ENCODE assay signal across 25 cellular contexts in genomic region chr6:1470040-1470439, GRCh38.
DNase-seq lines count a peak whose midpoint lies in the region; ATAC-seq and TF ChIP-seq lines count a peak whose summit lies in the region.
"Had no signal": no experiment of that assay in that cellular context is flagged by ENCODE, and none has a peak within 500 bp of the region (broad histone marks: within the 10 kb centered on the region; RNA-seq: fewer than 3 reads in every experiment).

No MANE protein-coding gene starts in this region.

- H3K4me3 ChIP-seq in CD8-positive, alpha-beta T cell (ENCODE audit: low read depth, low read length) = no peak overlapping the region
- no peak overlapping the region for H3K4me3 ChIP-seq in brain microvascular endothelial cell (ENCODE audit: low read depth, low read length)
- H3K4me3 ChIP-seq: lung had no signal

- no peaks in the 10 kb centered on the region for H3K36me3 ChIP-seq in CD8-positive, alpha-beta T cell (ENCODE audit: insufficient read depth, low read length)
- no peaks in the 10 kb centered on the region for H3K36me3 ChIP-seq in brain microvascular endothelial cell (replicated peaks)

- H3K27ac Mint-ChIP-seq in CD8-positive, alpha-beta T cell = no peak overlapping the region
- H3K27ac Mint-ChIP-seq: activated CD8-positive, alpha-beta memory T cell treated with anti-CD3 and anti-CD28 coated beads, Interleukin-2, amount 10 ng/mL, durations not matched to agents 7 days and 5 days; activated T-helper 2 cell treated with anti-CD3 and anti-CD28 coated beads, Interferon-gamma antibody, Interleukin-2, Interleukin-4, amounts not matched to agents 10 μg/mL and 5 μg/mL and 100 μg/mL, durations not matched to agents 14 hours and 24 hours and 36 hours; CD4-positive, CD25-positive, alpha-beta regulatory T cell had no signal

- no peaks in the 10 kb centered on the region for H3K9me3 ChIP-seq in CD8-positive, alpha-beta T cell (ENCODE audit: low read length)

- ATAC-seq in GM19023 (IDR thresholded peaks at IDR 0.05; ENCODE audit: unreplicated experiment) (peak; percentile 63), HG02642 (IDR thresholded peaks at IDR 0.05; ENCODE audit: poor library complexity, unreplicated experiment) (peak; percentile 62), HG03571 (IDR thresholded peaks at IDR 0.05; ENCODE audit: unreplicated experiment) (peak; percentile 53)
- no peak for ATAC-seq in CD8-positive, alpha-beta T cell
- ATAC-seq: activated CD8-positive, alpha-beta memory T cell treated with anti-CD3 and anti-CD28 coated beads, Interleukin-2, amount 10 ng/mL, durations not matched to agents 7 days and 5 days; foreskin keratinocyte; SK-N-SH treated with all-trans-retinoic acid at 6 μM for 48 hours had no signal

- H3K4me1 ChIP-seq in CD8-positive, alpha-beta T cell (ENCODE audit: insufficient read depth, low read length) = no peaks in the 10 kb centered on the region
- H3K4me1 ChIP-seq: foreskin keratinocyte had no signal

- H3K27ac ChIP-seq in CD8-positive, alpha-beta T cell (ENCODE audit: low read depth, low read length) = no peak overlapping the region
- H3K27ac ChIP-seq in brain microvascular endothelial cell = no peak overlapping the region
- H3K27ac ChIP-seq: foreskin keratinocyte had no signal

- POLR2A ChIA-PET in GM10248 (lab: Yijun Ruan, JAX) = no interaction called here
- POLR2A ChIA-PET in CD8-positive, alpha-beta T cell (lab: Charles Lee) = no interaction called here

- H3K27me3 Mint-ChIP-seq in CD8-positive, alpha-beta T cell (ENCODE audit: low read depth) = peaks cover 34% of the 10 kb centered on the region

- DNase-seq in GM10248 (ENCODE audit: extremely low spot score) = peak; percentile 47
- DNase-seq in CD8-positive, alpha-beta T cell = no peak
- DNase-seq in stimulated activated CD4-positive, alpha-beta T cell treated with anti-CD3 and anti-CD28 coated beads, Interleukin-2, amount 100 ng/mL, for 48 hours = no peak
- DNase-seq in DMS53 (lab: John Stamatoyannopoulos, UW) = no peak
- DNase-seq in brain microvascular endothelial cell = no peak
- DNase-seq: activated CD4-positive, CD25-positive, alpha-beta regulatory T cell treated with anti-CD3 and anti-CD28 coated beads, Interleukin-2, amount 50 U/mL, for 72 hours; activated CD8-positive, alpha-beta memory T cell treated with anti-CD3 and anti-CD28 coated beads, Interleukin-2, amount 10 ng/mL, durations not matched to agents 7 days and 5 days; CD4-positive, CD25-positive, alpha-beta regulatory T cell; dermis blood vessel endothelial cell; foreskin keratinocyte; hypothalamus; islet precursor cell; NCI-H2029; NCI-H446 treated with DMSO at 0.1 percent for 48 hours; nucleus accumbens; retina; RPMI8226; stimulated activated CD8-positive, alpha-beta memory T cell treated with anti-CD3 and anti-CD28 coated beads, Interleukin-4, amount 100 ng/mL, for 48 hours; T1000 had no signal

- intact Hi-C loops in CD8-positive, alpha-beta T cell (cut with DNase I, micrococcal nuclease) = no loop called here

- H3K27me3 ChIP-seq in CD8-positive, alpha-beta T cell (ENCODE audit: insufficient read depth, low read length) = no peaks in the 10 kb centered on the region
- no peaks in the 10 kb centered on the region for H3K27me3 ChIP-seq in brain microvascular endothelial cell (replicated peaks)

- CTCF ChIA-PET in GM10248 (lab: Yijun Ruan, JAX) = interaction anchor here (1.5 to 2.5 kb wide), 3 partner anchors 10 to 15 kb away, joined by 4 to 10 read pairs (median 8); no protein-coding TSS in a partner anchor
- CTCF ChIA-PET in CD8-positive, alpha-beta T cell (lab: Charles Lee) = no interaction called here

- H3K4me3 Mint-ChIP-seq in CD8-positive, alpha-beta T cell = no peak overlapping the region
- H3K4me3 Mint-ChIP-seq: activated CD8-positive, alpha-beta memory T cell treated with anti-CD3 and anti-CD28 coated beads, Interleukin-2, amount 10 ng/mL, durations not matched to agents 7 days and 5 days; CD4-positive, CD25-positive, alpha-beta regulatory T cell had no signal

- no peaks in the 10 kb centered on the region for H3K36me3 Mint-ChIP-seq in CD8-positive, alpha-beta T cell
- H3K36me3 Mint-ChIP-seq: activated CD8-positive, alpha-beta memory T cell treated with anti-CD3 and anti-CD28 coated beads, Interleukin-2, amount 10 ng/mL, durations not matched to agents 7 days and 5 days; CD4-positive, CD25-positive, alpha-beta regulatory T cell had no signal

- no peak for TF ChIP-seq CTCF in GM10248 (IDR thresholded peaks at IDR 0.05; ENCODE audit: control extremely low read depth, extremely low read depth, low read depth, missing control alignments)
- no peak for TF ChIP-seq CTCF in CD8-positive, alpha-beta T cell (IDR thresholded peaks at IDR 0.05)
- no peak for TF ChIP-seq CTCF in brain microvascular endothelial cell (IDR thresholded peaks at IDR 0.05; ENCODE audit: low read depth, low read length, missing control alignments)

- no peaks in the 10 kb centered on the region for H3K9me3 Mint-ChIP-seq in CD8-positive, alpha-beta T cell
- H3K9me3 Mint-ChIP-seq: activated T-helper 2 cell treated with anti-CD3 and anti-CD28 coated beads, Interferon-gamma antibody, Interleukin-2, Interleukin-4, amounts not matched to agents 10 μg/mL and 5 μg/mL and 100 μg/mL, durations not matched to agents 14 hours and 24 hours and 36 hours had no signal

- in situ Hi-C loops in brain microvascular endothelial cell (cut with HindIII; ENCODE audit: low pct_ligation_motif_present, low sequenced_read_pairs) = no loop called here

- no peaks in the 10 kb centered on the region for H3K4me1 Mint-ChIP-seq in CD8-positive, alpha-beta T cell (ENCODE audit: low read depth)
- H3K4me1 Mint-ChIP-seq: activated CD8-positive, alpha-beta memory T cell treated with anti-CD3 and anti-CD28 coated beads, Interleukin-2, amount 10 ng/mL, durations not matched to agents 7 days and 5 days had no signal
